Comparison of ENCODE assay signal across 8 cellular contexts in genomic region chr7:132066776-132067175, GRCh38.
A peak's percentile ranks its signal among the peaks of the same experiment; 100 is the strongest.
DNase-seq lines count a peak whose midpoint lies in the region; ATAC-seq and TF ChIP-seq lines count a peak whose summit lies in the region.

No MANE protein-coding gene starts in this region.

- H2AFZ ChIP-seq in fibroblast of lung (ENCODE audit: low read length) = peak overlapping the region; percentile 77

- ATAC-seq in Right ventricle myocardium inferior = peak; percentile 45
- ATAC-seq in HG03045 (IDR thresholded peaks at IDR 0.05; ENCODE audit: unreplicated experiment) = no peak

- H3K4me1 ChIP-seq in fibroblast of lung (ENCODE audit: control insufficient read depth, extremely low read depth, insufficient read depth, low read length) = peaks cover 20% of the 10 kb centered on the region

- no peaks in the 10 kb centered on the region for H3K36me3 ChIP-seq in fibroblast of lung (ENCODE audit: control insufficient read depth, insufficient read depth, low read length)

- H4K20me1 ChIP-seq in fibroblast of lung (ENCODE audit: control insufficient read depth, extremely low read depth, insufficient read depth, low read length) = no peaks in the 10 kb centered on the region

- intact Hi-C loops in Right ventricle myocardium inferior (cut with DNase I) (no loop called here), cardiac septum (cut with DNase I) (loop anchor here (5.0 kb wide), 3 partner anchors 141 to 511 kb away; partner anchors contain the start of gene PLXNA4)

- H3K4me3 ChIP-seq in fibroblast of lung (replicated peaks in 1 of 4; ENCODE audit: control extremely low read depth in 1 of 4, insufficient read depth in 1 of 4, low read depth in 3 of 4, low read length in 4 of 4) = no peak overlapping the region

- DNase-seq in Right ventricle myocardium inferior (ENCODE audit: missing footprints) (no peak), cardiac septum (ENCODE audit: low spot score) (no peak), fibroblast of lung (ENCODE audit: low read depth in 2 of 2) (peak; percentile 45 to 85), occipital lobe (lab: John Stamatoyannopoulos, UW) (peak; percentile 27), NCI-H774 (lab: John Stamatoyannopoulos, UW) (no peak), SIG-M5 (lab: John Stamatoyannopoulos, UW) (no peak)
- DNase-seq in stimulated activated naive CD4-positive, alpha-beta T cell treated with Interleukin-2 at 50 U/mL for 16 hours (lab: John Stamatoyannopoulos, UW) = no peak

- H3K79me2 ChIP-seq in fibroblast of lung (ENCODE audit: control insufficient read depth, insufficient read depth, low read length) = no peaks in the 10 kb centered on the region

- no peak overlapping the region for H3K9ac ChIP-seq in fibroblast of lung (ENCODE audit: insufficient read depth, low read length)

- no peaks in the 10 kb centered on the region for H3K9me3 ChIP-seq in fibroblast of lung (ENCODE audit: control insufficient read depth, insufficient read depth, low read depth, low read length)

- H3K27ac ChIP-seq in fibroblast of lung (ENCODE audit: insufficient read depth, low read length) = peak overlapping the region; percentile 77

- no peaks in the 10 kb centered on the region for H3K27me3 ChIP-seq in fibroblast of lung (ENCODE audit: control insufficient read depth, insufficient read depth, low read length)

- H3K4me2 ChIP-seq in fibroblast of lung (ENCODE audit: extremely low read depth, insufficient read depth, low read length) = peak overlapping the region; percentile 44

- TF ChIP-seq CTCF in fibroblast of lung (conservative IDR thresholded peaks at IDR 0.05 in 1 of 2, IDR thresholded peaks at IDR 0.05 in 1 of 2; ENCODE audit: low read depth in 1 of 2, low read length in 2 of 2) = no peak

Comparison
In these comparisons a context has a peak if more than half of its experiments do, and no peak if none do; other contexts are left out.
1. DNase-seq: peak in fibroblast of lung (2 of 2) and occipital lobe (single experiment); none in Right ventricle myocardium inferior (single experiment), cardiac septum (single experiment), NCI-H774 (single experiment), SIG-M5 (single experiment) and stimulated activated naive CD4-positive, alpha-beta T cell treated with Interleukin-2 at 50 U/mL for 16 hours (single experiment).